ENCODE assay signal across 17 cellular contexts in genomic region chr11:47488111-47488510, GRCh38. TPM values are rescaled to one million over a fixed set of nuclear protein-coding genes. Genes with fewer than 3 reads are reported as not detected.
DNase-seq lines count a peak whose midpoint lies in the region; ATAC-seq and TF ChIP-seq lines count a peak whose summit lies in the region.
"Had no signal": no experiment of that assay in that cellular context is flagged by ENCODE, and none has a peak within 500 bp of the region (broad histone marks: within the 10 kb centered on the region; RNA-seq: fewer than 3 reads in every experiment).

No MANE protein-coding gene starts in this region.

- no peak overlapping the region for H3K4me3 Mint-ChIP-seq in GM23338
- H3K4me3 Mint-ChIP-seq: T-helper 1 cell treated with Interleukin-12 subunit alpha and Interleukin-12 subunit beta and Interleukin-4 antibody, amounts not matched to agents 30 μg/mL and 1 μg/mL, for 36 hours had no signal

- no peak for TF ChIP-seq EP300 in suprapubic skin (IDR thresholded peaks at IDR 0.05)

- peaks cover 27% of the 10 kb centered on the region; the same call in 1 of the 2 replicates for H3F3A ChIP-seq in GM23338 (replicated peaks; ENCODE audit: low read depth)

- H3K9me2 ChIP-seq in GM23338 (ENCODE audit: insufficient read depth): no peaks in the 10 kb centered on the region

- no peak overlapping the region for H3K9ac ChIP-seq in SK-N-MC (ENCODE audit: insufficient read length)
- no peak overlapping the region for H3K9ac ChIP-seq in parathyroid adenoma

- peaks cover 61% of the 10 kb centered on the region for H3K36me3 Mint-ChIP-seq in GM23338 (ENCODE audit: low read depth)

- H3K27me3 Mint-ChIP-seq in GM23338 (ENCODE audit: insufficient read depth, low read depth, poor library complexity): peaks cover 5% of the 10 kb centered on the region

- H3K4me2 ChIP-seq in GM23338: no peak overlapping the region
- no peak overlapping the region for H3K4me2 ChIP-seq in parathyroid adenoma (ENCODE audit: low read length)

- H3K9me3 Mint-ChIP-seq in GM23338: no peaks in the 10 kb centered on the region
- H3K9me3 Mint-ChIP-seq: T-helper 1 cell treated with Interleukin-12 subunit alpha and Interleukin-12 subunit beta and Interleukin-4 antibody, amounts not matched to agents 30 μg/mL and 1 μg/mL, for 36 hours had no signal

- H3K36me3 ChIP-seq in GM23338 (ENCODE audit: insufficient read depth) (peaks cover 53% of the 10 kb centered on the region), SK-N-MC (ENCODE audit: insufficient read depth, low read length) (peaks cover 65% of the 10 kb centered on the region), parathyroid adenoma (ENCODE audit: control insufficient read depth, insufficient read depth, low read length) (no peaks in the 10 kb centered on the region), suprapubic skin (peaks cover 50% of the 10 kb centered on the region)

- WGBS in suprapubic skin: 77% methylated on average over 3 of the region's 3 CpGs

- TF ChIP-seq POLR2A in suprapubic skin (IDR thresholded peaks at IDR 0.05): no peak

- DNase-seq in GM23338 (ENCODE audit: low spot score): no peak
- no peak for DNase-seq in SK-N-MC (ENCODE audit: low read depth, low spot score)
- peak; percentile 79 for DNase-seq in left lobe of liver (ENCODE audit: low spot score)
- DNase-seq in suprapubic skin (ENCODE audit: low spot score in 2 of 2): no peak
- DNase-seq: activated T-cell treated with anti-CD3 and anti-CD28 coated beads for 4 hours, HCEC 1CT, left cardiac atrium, NCI-H345, Right ventricle myocardium superior, substantia nigra had no signal

- peaks cover 42% of the 10 kb centered on the region for H4K20me1 ChIP-seq in GM23338 (replicated peaks; ENCODE audit: insufficient read depth)

- TF ChIP-seq CTCF in GM23338 (conservative IDR thresholded peaks at IDR 0.05; ENCODE audit: low read depth in 2 of 2): no peak
- no peak for TF ChIP-seq CTCF in parathyroid adenoma (IDR thresholded peaks at IDR 0.05)
- no peak for TF ChIP-seq CTCF in suprapubic skin (IDR thresholded peaks at IDR 0.05)

- H3K27ac Mint-ChIP-seq in GM23338: no peak overlapping the region
- H3K27ac Mint-ChIP-seq: T-helper 1 cell treated with Interleukin-12 subunit alpha and Interleukin-12 subunit beta and Interleukin-4 antibody, amounts not matched to agents 30 μg/mL and 1 μg/mL, for 36 hours had no signal

- no peak overlapping the region for H3K4me3 ChIP-seq in GM23338
- H3K4me3 ChIP-seq in SK-N-MC: no peak overlapping the region
- no peak overlapping the region for H3K4me3 ChIP-seq in parathyroid adenoma (ENCODE audit: low read depth, low read length)
- no peak overlapping the region for H3K4me3 ChIP-seq in suprapubic skin
- H3K4me3 ChIP-seq: right atrium auricular region had no signal

- no peaks in the 10 kb centered on the region for H3K27me3 ChIP-seq in GM23338 (ENCODE audit: insufficient read depth)
- no peaks in the 10 kb centered on the region for H3K27me3 ChIP-seq in parathyroid adenoma (ENCODE audit: control insufficient read depth, insufficient read depth, low read length)
- H3K27me3 ChIP-seq in suprapubic skin: no peaks in the 10 kb centered on the region
- H3K27me3 ChIP-seq: BE2C, right atrium auricular region had no signal

- ATAC-seq in GM23338 (no peak), left lobe of liver (peak; percentile 81), GM21529 (IDR thresholded peaks at IDR 0.05; ENCODE audit: unreplicated experiment) (no peak), HG03571 (IDR thresholded peaks at IDR 0.05; ENCODE audit: unreplicated experiment) (no peak)
- ATAC-seq: left cardiac atrium had no signal

- no peaks in the 10 kb centered on the region for H3K4me1 Mint-ChIP-seq in GM23338

- H3K9me3 ChIP-seq in SK-N-MC (ENCODE audit: low read depth, low read length) (no peaks in the 10 kb centered on the region), parathyroid adenoma (ENCODE audit: control insufficient read depth, low read length) (no peaks in the 10 kb centered on the region), suprapubic skin (no peaks in the 10 kb centered on the region)
- H3K9me3 ChIP-seq: BE2C, right atrium auricular region had no signal

- H3K27ac ChIP-seq in GM23338 (ENCODE audit: low read depth): peak overlapping the region; percentile 46; the same call in 1 of the 2 replicates
- peak overlapping the region; percentile 60; the same call in 1 of the 2 replicates for H3K27ac ChIP-seq in SK-N-MC
- peak overlapping the region; percentile 63 for H3K27ac ChIP-seq in parathyroid adenoma
- no peak overlapping the region for H3K27ac ChIP-seq in suprapubic skin
- H3K27ac ChIP-seq: right atrium auricular region had no signal

- H3K4me1 ChIP-seq in GM23338 (ENCODE audit: insufficient read depth) (no peaks in the 10 kb centered on the region), parathyroid adenoma (peaks cover 10% of the 10 kb centered on the region), suprapubic skin (no peaks in the 10 kb centered on the region)
- H3K4me1 ChIP-seq: right atrium auricular region had no signal

- H2AFZ ChIP-seq in GM23338: no peak overlapping the region
- H2AFZ ChIP-seq in parathyroid adenoma: no peak overlapping the region

- H3K79me2 ChIP-seq in GM23338 (replicated peaks; ENCODE audit: insufficient read depth) (peaks cover 62% of the 10 kb centered on the region), parathyroid adenoma (peaks cover 20% of the 10 kb centered on the region)

TF ChIP-seq in GM23338, 12 proteins besides CTCF, POLR2A, EP300 and RAD21 (continues in another document):
- no peak for TF ChIP-seq CREB1 (CRISPR knock-in tag; IDR thresholded peaks at IDR 0.05; ENCODE audit: low read depth)
- TF ChIP-seq ETS1 (IDR thresholded peaks at IDR 0.05): no peak
- TF ChIP-seq ZNF331 (CRISPR knock-in tag; IDR thresholded peaks at IDR 0.05; ENCODE audit: low read depth): no peak
- no peak for TF ChIP-seq STAT1 (IDR thresholded peaks at IDR 0.05; ENCODE audit: unreplicated experiment)
- TF ChIP-seq POLR2AphosphoS5 (IDR thresholded peaks at IDR 0.05; ENCODE audit: low read depth): no peak
- TF ChIP-seq ZNF114 (CRISPR knock-in tag; IDR thresholded peaks at IDR 0.05): no peak
- no peak for TF ChIP-seq REST (IDR thresholded peaks at IDR 0.05; ENCODE audit: unreplicated experiment)
- no peak for TF ChIP-seq EZH2 (IDR thresholded peaks at IDR 0.05; ENCODE audit: low read depth, unreplicated experiment)
- TF ChIP-seq NANOG (IDR thresholded peaks at IDR 0.05; ENCODE audit: borderline replicate concordance): no peak
- TF ChIP-seq EZH2phosphoT487 (IDR thresholded peaks at IDR 0.05; ENCODE audit: unreplicated experiment): no peak

RNA-seq across cellular contexts. Expression of gene RAPSN, which starts 39.2 kb away (rescaled TPM):
- 0.17 TPM in 1 of 2 replicates, not detected in the other for total RNA-seq in GM23338 (2014; rRNA removed; shearing (Covaris generic))
- polyA plus RNA-seq in GM23338 (2016; fragmentation: Nextera tagmentation; extraction: Ambion mirVana): 0.23 and 0.59 TPM in 2 replicates
- total RNA-seq in left lobe of liver (0.68 TPM), suprapubic skin (1 to 10 TPM in 2 of 4 donors, under 1 TPM in 1, not detected in 1; 0.59 to 4.6 (median 1.0) TPM)
- total RNA-seq: left cardiac atrium, right atrium auricular region had no signal
- polyA plus RNA-seq: neural cell had no signal
